In the genomic region with DNA sequence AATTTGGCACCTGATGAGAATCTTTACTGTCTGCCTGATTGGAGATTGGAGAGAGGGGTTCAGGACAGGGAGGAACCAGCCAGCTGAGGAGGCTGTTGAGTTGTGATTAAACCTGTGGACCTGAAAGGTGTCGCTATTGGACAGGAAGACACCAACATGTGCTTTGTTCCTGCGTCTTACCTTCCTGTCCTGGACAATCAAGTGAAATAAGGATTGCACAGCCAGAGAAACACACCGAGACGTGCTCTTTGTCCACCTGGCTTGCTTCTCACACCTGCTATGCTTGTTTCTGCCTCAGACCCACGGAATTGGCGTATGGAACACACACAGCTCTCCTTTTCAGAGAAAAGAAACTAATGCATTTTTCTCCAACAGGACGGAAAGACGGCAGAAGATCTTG, we compare ENCODE assay signal across 25 cellular contexts. TPM values are rescaled to one million over a fixed set of nuclear protein-coding genes. Genes with fewer than 3 reads are reported as not detected.
"Had no signal": no experiment of that assay in that cellular context is flagged by ENCODE, and none has a peak within 500 bp of the region (broad histone marks: within the 10 kb centered on the region; RNA-seq: fewer than 3 reads in every experiment).

No MANE protein-coding gene starts in this region.

- H3K27me3 ChIP-seq: Peyer's patch, SJCRH30 had no signal

- FAIRE-seq: HTR-8/SVneo, K562 had no signal

- H3K27ac ChIP-seq: HL-60, KMS-11, PC-9, Peyer's patch, SJCRH30 had no signal

- ATAC-seq: K562, Right ventricle myocardium inferior, SK-N-SH treated with all-trans-retinoic acid at 6 μM for 48 hours had no signal

- H3K9ac ChIP-seq: KMS-11 had no signal

- H3K4me1 ChIP-seq: Peyer's patch, SJCRH30 had no signal

- H2AFZ ChIP-seq: PC-9 had no signal

- H3K4me3 ChIP-seq: K562, PC-9, Peyer's patch, SJCRH30 had no signal

- DNase-seq: Kasumi-1, MM.1S, NCI-H1092 treated with DMSO at 0.1 percent for 48 hours, NCI-H1436, NCI-H187, NCI-H2029, NCI-H2081 treated with DMSO at 0.1 percent for 48 hours, NCI-H2171, NCI-H226, NCI-H446, NCI-H510A, NCI-H524 treated with DMSO at 0.1 percent for 48 hours, NCI-H69, NCI-H774, PC-9, Peyer's patch, SHP77 treated with DMSO at 0.1 percent for 48 hours, SJCRH30 had no signal

- H3K4me2 ChIP-seq: KMS-11, PC-9 had no signal

- H3K9me3 ChIP-seq: Peyer's patch, SJCRH30 had no signal

RNA-seq across cellular contexts. Expression of a gene that starts 57.7 kb away (rescaled TPM):
- total RNA-seq: OCI-LY7 had no signal
